Comparison of ENCODE assay signal across 1 cellular context in genomic region chr1:26349196-26349885, GRCh38.
A peak's percentile ranks its signal among the peaks of the same experiment; 100 is the strongest.
TF ChIP-seq lines count a peak whose summit lies in the region.

No MANE protein-coding gene starts in this region.

TF ChIP-seq in K562, 482 proteins besides CTCF, POLR2A, EP300 and RAD21:
- TF ChIP-seq SNIP1 (IDR thresholded peaks at IDR 0.05; ENCODE audit: low read depth) (no peak), DACH1 (IDR thresholded peaks at IDR 0.05; ENCODE audit: partially characterized antibody) (peak; percentile 50)
